1 cellular context compared by ENCODE assay signal in the genomic region with DNA sequence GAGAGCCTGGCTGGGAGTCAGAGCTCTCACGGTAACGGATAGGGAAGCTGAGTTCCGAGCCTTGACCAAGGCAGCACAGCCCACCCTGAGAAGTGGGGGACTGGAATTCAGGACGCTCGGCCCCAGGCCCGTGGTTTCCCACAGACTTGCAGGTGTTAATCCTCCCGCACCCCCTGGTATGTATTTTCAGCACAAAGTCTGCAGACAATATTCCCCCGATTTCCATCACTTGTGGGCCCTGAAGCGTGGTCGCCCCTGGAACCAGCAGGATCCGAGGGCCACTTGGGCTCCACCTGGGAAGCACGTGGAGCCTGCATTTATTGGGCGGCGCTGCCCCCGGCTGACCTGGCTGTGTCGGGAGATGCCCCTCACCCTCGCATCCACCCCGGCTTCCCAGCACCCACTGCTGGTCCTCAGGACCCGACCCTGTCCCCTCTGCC.
TF ChIP-seq lines count a peak whose summit lies in the region.

No MANE protein-coding gene starts in this region.

TF ChIP-seq in K562, 482 proteins besides CTCF, POLR2A, EP300 and RAD21 (continues in another document):
- TF ChIP-seq, protein P1, sequence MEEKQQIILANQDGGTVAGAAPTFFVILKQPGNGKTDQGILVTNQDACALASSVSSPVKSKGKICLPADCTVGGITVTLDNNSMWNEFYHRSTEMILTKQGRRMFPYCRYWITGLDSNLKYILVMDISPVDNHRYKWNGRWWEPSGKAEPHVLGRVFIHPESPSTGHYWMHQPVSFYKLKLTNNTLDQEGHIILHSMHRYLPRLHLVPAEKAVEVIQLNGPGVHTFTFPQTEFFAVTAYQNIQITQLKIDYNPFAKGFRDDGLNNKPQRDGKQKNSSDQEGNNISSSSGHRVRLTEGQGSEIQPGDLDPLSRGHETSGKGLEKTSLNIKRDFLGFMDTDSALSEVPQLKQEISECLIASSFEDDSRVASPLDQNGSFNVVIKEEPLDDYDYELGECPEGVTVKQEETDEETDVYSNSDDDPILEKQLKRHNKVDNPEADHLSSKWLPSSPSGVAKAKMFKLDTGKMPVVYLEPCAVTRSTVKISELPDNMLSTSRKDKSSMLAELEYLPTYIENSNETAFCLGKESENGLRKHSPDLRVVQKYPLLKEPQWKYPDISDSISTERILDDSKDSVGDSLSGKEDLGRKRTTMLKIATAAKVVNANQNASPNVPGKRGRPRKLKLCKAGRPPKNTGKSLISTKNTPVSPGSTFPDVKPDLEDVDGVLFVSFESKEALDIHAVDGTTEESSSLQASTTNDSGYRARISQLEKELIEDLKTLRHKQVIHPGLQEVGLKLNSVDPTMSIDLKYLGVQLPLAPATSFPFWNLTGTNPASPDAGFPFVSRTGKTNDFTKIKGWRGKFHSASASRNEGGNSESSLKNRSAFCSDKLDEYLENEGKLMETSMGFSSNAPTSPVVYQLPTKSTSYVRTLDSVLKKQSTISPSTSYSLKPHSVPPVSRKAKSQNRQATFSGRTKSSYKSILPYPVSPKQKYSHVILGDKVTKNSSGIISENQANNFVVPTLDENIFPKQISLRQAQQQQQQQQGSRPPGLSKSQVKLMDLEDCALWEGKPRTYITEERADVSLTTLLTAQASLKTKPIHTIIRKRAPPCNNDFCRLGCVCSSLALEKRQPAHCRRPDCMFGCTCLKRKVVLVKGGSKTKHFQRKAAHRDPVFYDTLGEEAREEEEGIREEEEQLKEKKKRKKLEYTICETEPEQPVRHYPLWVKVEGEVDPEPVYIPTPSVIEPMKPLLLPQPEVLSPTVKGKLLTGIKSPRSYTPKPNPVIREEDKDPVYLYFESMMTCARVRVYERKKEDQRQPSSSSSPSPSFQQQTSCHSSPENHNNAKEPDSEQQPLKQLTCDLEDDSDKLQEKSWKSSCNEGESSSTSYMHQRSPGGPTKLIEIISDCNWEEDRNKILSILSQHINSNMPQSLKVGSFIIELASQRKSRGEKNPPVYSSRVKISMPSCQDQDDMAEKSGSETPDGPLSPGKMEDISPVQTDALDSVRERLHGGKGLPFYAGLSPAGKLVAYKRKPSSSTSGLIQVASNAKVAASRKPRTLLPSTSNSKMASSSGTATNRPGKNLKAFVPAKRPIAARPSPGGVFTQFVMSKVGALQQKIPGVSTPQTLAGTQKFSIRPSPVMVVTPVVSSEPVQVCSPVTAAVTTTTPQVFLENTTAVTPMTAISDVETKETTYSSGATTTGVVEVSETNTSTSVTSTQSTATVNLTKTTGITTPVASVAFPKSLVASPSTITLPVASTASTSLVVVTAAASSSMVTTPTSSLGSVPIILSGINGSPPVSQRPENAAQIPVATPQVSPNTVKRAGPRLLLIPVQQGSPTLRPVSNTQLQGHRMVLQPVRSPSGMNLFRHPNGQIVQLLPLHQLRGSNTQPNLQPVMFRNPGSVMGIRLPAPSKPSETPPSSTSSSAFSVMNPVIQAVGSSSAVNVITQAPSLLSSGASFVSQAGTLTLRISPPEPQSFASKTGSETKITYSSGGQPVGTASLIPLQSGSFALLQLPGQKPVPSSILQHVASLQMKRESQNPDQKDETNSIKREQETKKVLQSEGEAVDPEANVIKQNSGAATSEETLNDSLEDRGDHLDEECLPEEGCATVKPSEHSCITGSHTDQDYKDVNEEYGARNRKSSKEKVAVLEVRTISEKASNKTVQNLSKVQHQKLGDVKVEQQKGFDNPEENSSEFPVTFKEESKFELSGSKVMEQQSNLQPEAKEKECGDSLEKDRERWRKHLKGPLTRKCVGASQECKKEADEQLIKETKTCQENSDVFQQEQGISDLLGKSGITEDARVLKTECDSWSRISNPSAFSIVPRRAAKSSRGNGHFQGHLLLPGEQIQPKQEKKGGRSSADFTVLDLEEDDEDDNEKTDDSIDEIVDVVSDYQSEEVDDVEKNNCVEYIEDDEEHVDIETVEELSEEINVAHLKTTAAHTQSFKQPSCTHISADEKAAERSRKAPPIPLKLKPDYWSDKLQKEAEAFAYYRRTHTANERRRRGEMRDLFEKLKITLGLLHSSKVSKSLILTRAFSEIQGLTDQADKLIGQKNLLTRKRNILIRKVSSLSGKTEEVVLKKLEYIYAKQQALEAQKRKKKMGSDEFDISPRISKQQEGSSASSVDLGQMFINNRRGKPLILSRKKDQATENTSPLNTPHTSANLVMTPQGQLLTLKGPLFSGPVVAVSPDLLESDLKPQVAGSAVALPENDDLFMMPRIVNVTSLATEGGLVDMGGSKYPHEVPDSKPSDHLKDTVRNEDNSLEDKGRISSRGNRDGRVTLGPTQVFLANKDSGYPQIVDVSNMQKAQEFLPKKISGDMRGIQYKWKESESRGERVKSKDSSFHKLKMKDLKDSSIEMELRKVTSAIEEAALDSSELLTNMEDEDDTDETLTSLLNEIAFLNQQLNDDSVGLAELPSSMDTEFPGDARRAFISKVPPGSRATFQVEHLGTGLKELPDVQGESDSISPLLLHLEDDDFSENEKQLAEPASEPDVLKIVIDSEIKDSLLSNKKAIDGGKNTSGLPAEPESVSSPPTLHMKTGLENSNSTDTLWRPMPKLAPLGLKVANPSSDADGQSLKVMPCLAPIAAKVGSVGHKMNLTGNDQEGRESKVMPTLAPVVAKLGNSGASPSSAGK (IDR thresholded peaks at IDR 0.05) = peak; percentile 92
- TF ChIP-seq TRIM28 (IDR thresholded peaks at IDR 0.05) = no peak
- no peak for TF ChIP-seq LARP7 (IDR thresholded peaks at IDR 0.05)
- no peak for TF ChIP-seq CBX1 (IDR thresholded peaks at IDR 0.05; ENCODE audit: low read depth)
- TF ChIP-seq, protein P2, sequence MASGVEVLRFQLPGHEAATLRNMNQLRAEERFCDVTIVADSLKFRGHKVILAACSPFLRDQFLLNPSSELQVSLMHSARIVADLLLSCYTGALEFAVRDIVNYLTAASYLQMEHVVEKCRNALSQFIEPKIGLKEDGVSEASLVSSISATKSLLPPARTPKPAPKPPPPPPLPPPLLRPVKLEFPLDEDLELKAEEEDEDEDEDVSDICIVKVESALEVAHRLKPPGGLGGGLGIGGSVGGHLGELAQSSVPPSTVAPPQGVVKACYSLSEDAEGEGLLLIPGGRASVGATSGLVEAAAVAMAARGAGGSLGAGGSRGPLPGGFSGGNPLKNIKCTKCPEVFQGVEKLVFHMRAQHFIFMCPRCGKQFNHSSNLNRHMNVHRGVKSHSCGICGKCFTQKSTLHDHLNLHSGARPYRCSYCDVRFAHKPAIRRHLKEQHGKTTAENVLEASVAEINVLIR (CRISPR knock-in tag; IDR thresholded peaks at IDR 0.05) = no peak
- TF ChIP-seq GABPB1 (CRISPR knock-in tag; IDR thresholded peaks at IDR 0.05) = 0 out of 2 replicates have a peak, but pooled peaks have one; percentile 11
- TF ChIP-seq ZBTB8A (IDR thresholded peaks at IDR 0.05; ENCODE audit: partially characterized antibody) = no peak
- TF ChIP-seq, protein P3, sequence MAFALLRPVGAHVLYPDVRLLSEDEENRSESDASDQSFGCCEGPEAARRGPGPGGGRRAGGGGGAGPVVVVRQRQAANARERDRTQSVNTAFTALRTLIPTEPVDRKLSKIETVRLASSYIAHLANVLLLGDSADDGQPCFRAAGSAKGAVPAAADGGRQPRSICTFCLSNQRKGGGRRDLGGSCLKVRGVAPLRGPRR (CRISPR knock-in tag; IDR thresholded peaks at IDR 0.05) = peak; percentile 65; the same call in 1 of the 2 replicates
- TF ChIP-seq, protein P4, sequence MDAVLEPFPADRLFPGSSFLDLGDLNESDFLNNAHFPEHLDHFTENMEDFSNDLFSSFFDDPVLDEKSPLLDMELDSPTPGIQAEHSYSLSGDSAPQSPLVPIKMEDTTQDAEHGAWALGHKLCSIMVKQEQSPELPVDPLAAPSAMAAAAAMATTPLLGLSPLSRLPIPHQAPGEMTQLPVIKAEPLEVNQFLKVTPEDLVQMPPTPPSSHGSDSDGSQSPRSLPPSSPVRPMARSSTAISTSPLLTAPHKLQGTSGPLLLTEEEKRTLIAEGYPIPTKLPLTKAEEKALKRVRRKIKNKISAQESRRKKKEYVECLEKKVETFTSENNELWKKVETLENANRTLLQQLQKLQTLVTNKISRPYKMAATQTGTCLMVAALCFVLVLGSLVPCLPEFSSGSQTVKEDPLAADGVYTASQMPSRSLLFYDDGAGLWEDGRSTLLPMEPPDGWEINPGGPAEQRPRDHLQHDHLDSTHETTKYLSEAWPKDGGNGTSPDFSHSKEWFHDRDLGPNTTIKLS (IDR thresholded peaks at IDR 0.05; ENCODE audit: borderline replicate concordance, low read depth) = 0 out of 2 replicates have a peak, but pooled peaks have one; percentile 27
- TF ChIP-seq ZNF561 (CRISPR knock-in tag; conservative IDR thresholded peaks at IDR 0.05) = no peak
- TF ChIP-seq, protein P5, sequence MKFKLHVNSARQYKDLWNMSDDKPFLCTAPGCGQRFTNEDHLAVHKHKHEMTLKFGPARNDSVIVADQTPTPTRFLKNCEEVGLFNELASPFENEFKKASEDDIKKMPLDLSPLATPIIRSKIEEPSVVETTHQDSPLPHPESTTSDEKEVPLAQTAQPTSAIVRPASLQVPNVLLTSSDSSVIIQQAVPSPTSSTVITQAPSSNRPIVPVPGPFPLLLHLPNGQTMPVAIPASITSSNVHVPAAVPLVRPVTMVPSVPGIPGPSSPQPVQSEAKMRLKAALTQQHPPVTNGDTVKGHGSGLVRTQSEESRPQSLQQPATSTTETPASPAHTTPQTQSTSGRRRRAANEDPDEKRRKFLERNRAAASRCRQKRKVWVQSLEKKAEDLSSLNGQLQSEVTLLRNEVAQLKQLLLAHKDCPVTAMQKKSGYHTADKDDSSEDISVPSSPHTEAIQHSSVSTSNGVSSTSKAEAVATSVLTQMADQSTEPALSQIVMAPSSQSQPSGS (CRISPR knock-in tag; IDR thresholded peaks at IDR 0.05) = no peak
- peak; percentile 23 for TF ChIP-seq BRD9 (IDR thresholded peaks at IDR 0.05; ENCODE audit: low read depth, partially characterized antibody)
- TF ChIP-seq BACH1 (tag; IDR thresholded peaks at IDR 0.05) = no peak
- TF ChIP-seq SP1 (CRISPR knock-in tag; IDR thresholded peaks at IDR 0.05) = 0 out of 2 replicates have a peak, but pooled peaks have one; percentile 5
- TF ChIP-seq SRF (CRISPR knock-in tag; IDR thresholded peaks at IDR 0.05) = 0 out of 4 replicates have a peak, but pooled peaks of 1 of the 2 experiments have one; percentile 6
- TF ChIP-seq, protein P6, sequence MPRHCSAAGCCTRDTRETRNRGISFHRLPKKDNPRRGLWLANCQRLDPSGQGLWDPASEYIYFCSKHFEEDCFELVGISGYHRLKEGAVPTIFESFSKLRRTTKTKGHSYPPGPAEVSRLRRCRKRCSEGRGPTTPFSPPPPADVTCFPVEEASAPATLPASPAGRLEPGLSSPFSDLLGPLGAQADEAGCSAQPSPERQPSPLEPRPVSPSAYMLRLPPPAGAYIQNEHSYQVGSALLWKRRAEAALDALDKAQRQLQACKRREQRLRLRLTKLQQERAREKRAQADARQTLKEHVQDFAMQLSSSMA (CRISPR knock-in tag; IDR thresholded peaks at IDR 0.05) = 0 out of 2 replicates have a peak, but pooled peaks have one; percentile 20
- TF ChIP-seq NR2C1 (IDR thresholded peaks at IDR 0.05) = no peak
- TF ChIP-seq NR2C1 (tag; IDR thresholded peaks at IDR 0.05) = no peak
- no peak for TF ChIP-seq GATAD2A (IDR thresholded peaks at IDR 0.05)
- TF ChIP-seq HIVEP1 (CRISPR knock-in tag; IDR thresholded peaks at IDR 0.05) = no peak
- TF ChIP-seq, protein P7, sequence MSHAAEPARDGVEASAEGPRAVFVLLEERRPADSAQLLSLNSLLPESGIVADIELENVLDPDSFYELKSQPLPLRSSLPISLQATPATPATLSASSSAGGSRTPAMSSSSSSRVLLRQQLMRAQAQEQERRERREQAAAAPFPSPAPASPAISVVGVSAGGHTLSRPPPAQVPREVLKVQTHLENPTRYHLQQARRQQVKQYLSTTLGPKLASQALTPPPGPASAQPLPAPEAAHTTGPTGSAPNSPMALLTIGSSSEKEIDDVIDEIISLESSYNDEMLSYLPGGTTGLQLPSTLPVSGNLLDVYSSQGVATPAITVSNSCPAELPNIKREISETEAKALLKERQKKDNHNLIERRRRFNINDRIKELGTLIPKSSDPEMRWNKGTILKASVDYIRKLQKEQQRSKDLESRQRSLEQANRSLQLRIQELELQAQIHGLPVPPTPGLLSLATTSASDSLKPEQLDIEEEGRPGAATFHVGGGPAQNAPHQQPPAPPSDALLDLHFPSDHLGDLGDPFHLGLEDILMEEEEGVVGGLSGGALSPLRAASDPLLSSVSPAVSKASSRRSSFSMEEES (CRISPR knock-in tag; IDR thresholded peaks at IDR 0.05) = no peak
- TF ChIP-seq ETV6 (IDR thresholded peaks at IDR 0.05; ENCODE audit: borderline replicate concordance in 1 of 2, low read depth in 2 of 2, low read length in 1 of 2) = 0 out of 4 replicates have a peak, but pooled peaks of 1 of the 2 experiments have one; percentile 10
- no peak for TF ChIP-seq ETV6 (CRISPR knock-in tag; IDR thresholded peaks at IDR 0.05; ENCODE audit: borderline replicate concordance)
- no peak for TF ChIP-seq NFIX (CRISPR knock-in tag; IDR thresholded peaks at IDR 0.05; ENCODE audit: low read depth)
- 0 out of 4 replicates have a peak, but pooled peaks of 1 of the 2 experiments have one; percentile 27 for TF ChIP-seq TEAD1 (CRISPR knock-in tag; IDR thresholded peaks at IDR 0.05)
- TF ChIP-seq, protein P8, sequence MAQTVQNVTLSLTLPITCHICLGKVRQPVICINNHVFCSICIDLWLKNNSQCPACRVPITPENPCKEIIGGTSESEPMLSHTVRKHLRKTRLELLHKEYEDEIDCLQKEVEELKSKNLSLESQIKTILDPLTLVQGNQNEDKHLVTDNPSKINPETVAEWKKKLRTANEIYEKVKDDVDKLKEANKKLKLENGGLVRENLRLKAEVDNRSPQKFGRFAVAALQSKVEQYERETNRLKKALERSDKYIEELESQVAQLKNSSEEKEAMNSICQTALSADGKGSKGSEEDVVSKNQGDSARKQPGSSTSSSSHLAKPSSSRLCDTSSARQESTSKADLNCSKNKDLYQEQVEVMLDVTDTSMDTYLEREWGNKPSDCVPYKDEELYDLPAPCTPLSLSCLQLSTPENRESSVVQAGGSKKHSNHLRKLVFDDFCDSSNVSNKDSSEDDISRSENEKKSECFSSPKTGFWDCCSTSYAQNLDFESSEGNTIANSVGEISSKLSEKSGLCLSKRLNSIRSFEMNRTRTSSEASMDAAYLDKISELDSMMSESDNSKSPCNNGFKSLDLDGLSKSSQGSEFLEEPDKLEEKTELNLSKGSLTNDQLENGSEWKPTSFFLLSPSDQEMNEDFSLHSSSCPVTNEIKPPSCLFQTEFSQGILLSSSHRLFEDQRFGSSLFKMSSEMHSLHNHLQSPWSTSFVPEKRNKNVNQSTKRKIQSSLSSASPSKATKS (CRISPR knock-in tag; IDR thresholded peaks at IDR 0.05) = no peak
- peak; percentile 27; the same call in 1 of the 2 replicates for TF ChIP-seq ERF (CRISPR knock-in tag; IDR thresholded peaks at IDR 0.05)
- no peak for TF ChIP-seq DMBX1 (CRISPR knock-in tag; IDR thresholded peaks at IDR 0.05; ENCODE audit: borderline replicate concordance)
- no peak for TF ChIP-seq WHSC1 (IDR thresholded peaks at IDR 0.05; ENCODE audit: low read length)
- TF ChIP-seq, protein P9, sequence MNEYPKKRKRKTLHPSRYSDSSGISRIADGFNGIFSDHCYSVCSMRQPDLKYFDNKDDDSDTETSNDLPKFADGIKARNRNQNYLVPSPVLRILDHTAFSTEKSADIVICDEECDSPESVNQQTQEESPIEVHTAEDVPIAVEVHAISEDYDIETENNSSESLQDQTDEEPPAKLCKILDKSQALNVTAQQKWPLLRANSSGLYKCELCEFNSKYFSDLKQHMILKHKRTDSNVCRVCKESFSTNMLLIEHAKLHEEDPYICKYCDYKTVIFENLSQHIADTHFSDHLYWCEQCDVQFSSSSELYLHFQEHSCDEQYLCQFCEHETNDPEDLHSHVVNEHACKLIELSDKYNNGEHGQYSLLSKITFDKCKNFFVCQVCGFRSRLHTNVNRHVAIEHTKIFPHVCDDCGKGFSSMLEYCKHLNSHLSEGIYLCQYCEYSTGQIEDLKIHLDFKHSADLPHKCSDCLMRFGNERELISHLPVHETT (CRISPR knock-in tag; conservative IDR thresholded peaks at IDR 0.05 in 1 of 2, IDR thresholded peaks at IDR 0.05 in 1 of 2) = 0 out of 4 replicates have a peak, but pooled peaks of 1 of the 2 experiments have one; percentile 3
